Comparison of ENCODE assay signal across 9 cellular contexts in the genomic region with DNA sequence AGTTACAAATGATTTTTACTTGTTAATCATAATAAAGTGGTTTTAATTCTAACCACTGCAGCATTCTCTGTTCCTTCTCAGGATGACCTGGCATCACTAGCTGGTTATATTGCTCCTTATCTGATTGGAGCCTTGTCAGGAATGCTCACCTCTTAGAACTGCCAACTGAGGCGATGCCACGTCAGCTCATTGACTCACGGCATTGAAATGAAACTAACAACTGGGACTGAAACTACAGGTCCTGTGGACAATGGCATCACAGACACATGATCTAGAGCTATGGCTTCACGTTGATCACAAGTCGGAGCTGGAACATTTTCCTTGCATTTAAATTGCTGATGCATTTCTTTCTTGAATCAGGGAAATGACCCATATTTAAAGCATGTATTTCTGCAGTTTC. TPM values are rescaled to one million over a fixed set of nuclear protein-coding genes. Genes with fewer than 3 reads are reported as not detected.
DNase-seq lines count a peak whose midpoint lies in the region; ATAC-seq and TF ChIP-seq lines count a peak whose summit lies in the region.
"Had no signal": no experiment of that assay in that cellular context is flagged by ENCODE, and none has a peak within 500 bp of the region (broad histone marks: within the 10 kb centered on the region; RNA-seq: fewer than 3 reads in every experiment).

No MANE protein-coding gene starts in this region.

- H3K56ac ChIP-seq in mesendoderm (ENCODE audit: low read length) = no peak overlapping the region

- H3K4me2 ChIP-seq in mesendoderm (ENCODE audit: low read length) = no peak overlapping the region

- no peaks in the 10 kb centered on the region for H3K9me3 ChIP-seq in body of pancreas

- H3K9ac ChIP-seq in mesendoderm (ENCODE audit: low read length) = no peak overlapping the region

- H3K4ac ChIP-seq in mesendoderm (ENCODE audit: low read depth, low read length) = no peak overlapping the region

- H3K27ac ChIP-seq in body of pancreas = peak overlapping the region; percentile 32 to 84 (median 76)
- no peak overlapping the region for H3K27ac ChIP-seq in mesendoderm (ENCODE audit: low read depth, low read length)

- no peak overlapping the region for H4K8ac ChIP-seq in mesendoderm (ENCODE audit: low read depth, low read length)

- TF ChIP-seq CTCF in body of pancreas (IDR thresholded peaks at IDR 0.05) = peak in 1 of 7 experiments; percentile 4

- no peak overlapping the region for H3K18ac ChIP-seq in mesendoderm (ENCODE audit: low read length)

- H3K36me3 ChIP-seq in body of pancreas (replicated peaks in 1 of 2; ENCODE audit: insufficient read depth in 1 of 2, low read depth in 2 of 2) (no peaks in the 10 kb centered on the region), mesendoderm (ENCODE audit: control insufficient read depth, insufficient read depth, low read length) (no peaks in the 10 kb centered on the region)

- DNase-seq in DMS153 (lab: John Stamatoyannopoulos, UW) = peak; percentile 24
- no peak for DNase-seq in DMS153 treated with DMSO at 0.1 percent for 48 hours (lab: John Stamatoyannopoulos, UW; ENCODE audit: unreplicated experiment)
- peak; percentile 80 to 91 (median 86) for DNase-seq in body of pancreas
- peak; percentile 52 for DNase-seq in mesendoderm
- no peak for DNase-seq in activated CD8-positive, alpha-beta memory T cell treated with anti-CD3 and anti-CD28 coated beads, Interleukin-2, amount 50 U/mL, for 48 hours
- DNase-seq in stimulated activated CD4-positive, alpha-beta T cell treated with anti-CD3 and anti-CD28 coated beads, Interleukin-4, amount 100 ng/mL, for 1 hour = no peak

- no peak overlapping the region for H2BK5ac ChIP-seq in mesendoderm (ENCODE audit: low read length)

- intact Hi-C loops in body of pancreas (cut with DNase I) = no loop called here

- no peak overlapping the region for H2AK5ac ChIP-seq in mesendoderm (ENCODE audit: low read length)

- no peak overlapping the region for H2BK15ac ChIP-seq in mesendoderm (replicated peaks; ENCODE audit: low read depth)

- ATAC-seq in HG03469 (IDR thresholded peaks at IDR 0.05; ENCODE audit: unreplicated experiment) (peak; percentile 88), body of pancreas (peak; percentile 100), HG02588 (IDR thresholded peaks at IDR 0.05; ENCODE audit: unreplicated experiment) (no peak)

- peak in 1 of 3 donors; percentile 36 for TF ChIP-seq POLR2A in body of pancreas (IDR thresholded peaks at IDR 0.05)

- no peaks in the 10 kb centered on the region for H3K79me1 ChIP-seq in mesendoderm (ENCODE audit: low read length)

- no peak overlapping the region for H3K4me3 ChIP-seq in body of pancreas
- no peak overlapping the region for H3K4me3 ChIP-seq in mesendoderm (ENCODE audit: low read length)

- H4K5ac ChIP-seq in mesendoderm (ENCODE audit: low read length) = no peak overlapping the region

- no peak overlapping the region for H2BK120ac ChIP-seq in mesendoderm (ENCODE audit: low read depth, low read length)

- 11 to 15% methylated on average over 5 of the region's 5 CpGs for WGBS in body of pancreas, 2 donors
- no CpG with 5 or more reads among the region's 5 CpGs for WGBS in mesendoderm (ENCODE audit: extremely low coverage, insufficient coverage, low lambda C conversion rate)

- no peaks in the 10 kb centered on the region for H3K79me2 ChIP-seq in mesendoderm (ENCODE audit: control insufficient read depth, insufficient read depth, low read length)

- H3K4me1 ChIP-seq in body of pancreas (peaks cover 5% of the 10 kb centered on the region), mesendoderm (ENCODE audit: control insufficient read depth, low read depth, low read length) (no peaks in the 10 kb centered on the region)

- H3K27me3 ChIP-seq in body of pancreas (no peaks in the 10 kb centered on the region), mesendoderm (ENCODE audit: insufficient read depth, low read length, poor library complexity) (no peaks in the 10 kb centered on the region)

- H3K23ac ChIP-seq in mesendoderm (ENCODE audit: low read length) = no peak overlapping the region

RNA-seq across cellular contexts. Expression of a gene that starts 54.9 kb away (rescaled TPM):
- 10 to 100 TPM; 14.2 to 32.9 TPM for total RNA-seq in body of pancreas
- 0.81 TPM for polyA plus RNA-seq in mesendoderm (2013, experiment 1 of 2)
- 1.1 TPM for polyA plus RNA-seq in mesendoderm (2013, experiment 2 of 2)
- total RNA-seq: T-helper 1 cell treated with Interleukin-12 subunit alpha and Interleukin-12 subunit beta and Interleukin-4 antibody, amounts not matched to agents 30 ng/mL and 1 ng/mL, for 36 hours had no signal

Comparison
In these comparisons a context has a peak if more than half of its experiments do, and no peak if none do; other contexts are left out.
1. DNase-seq: peak in DMS153 (single experiment), body of pancreas (4 of 4) and mesendoderm (single experiment); none in DMS153 treated with DMSO at 0.1 percent for 48 hours (single experiment), activated CD8-positive, alpha-beta memory T cell treated with anti-CD3 and anti-CD28 coated beads, Interleukin-2, amount 50 U/mL, for 48 hours (single experiment) and stimulated activated CD4-positive, alpha-beta T cell treated with anti-CD3 and anti-CD28 coated beads, Interleukin-4, amount 100 ng/mL, for 1 hour (single experiment).